ENCODE assay signal across 8 cellular contexts in the genomic region with DNA sequence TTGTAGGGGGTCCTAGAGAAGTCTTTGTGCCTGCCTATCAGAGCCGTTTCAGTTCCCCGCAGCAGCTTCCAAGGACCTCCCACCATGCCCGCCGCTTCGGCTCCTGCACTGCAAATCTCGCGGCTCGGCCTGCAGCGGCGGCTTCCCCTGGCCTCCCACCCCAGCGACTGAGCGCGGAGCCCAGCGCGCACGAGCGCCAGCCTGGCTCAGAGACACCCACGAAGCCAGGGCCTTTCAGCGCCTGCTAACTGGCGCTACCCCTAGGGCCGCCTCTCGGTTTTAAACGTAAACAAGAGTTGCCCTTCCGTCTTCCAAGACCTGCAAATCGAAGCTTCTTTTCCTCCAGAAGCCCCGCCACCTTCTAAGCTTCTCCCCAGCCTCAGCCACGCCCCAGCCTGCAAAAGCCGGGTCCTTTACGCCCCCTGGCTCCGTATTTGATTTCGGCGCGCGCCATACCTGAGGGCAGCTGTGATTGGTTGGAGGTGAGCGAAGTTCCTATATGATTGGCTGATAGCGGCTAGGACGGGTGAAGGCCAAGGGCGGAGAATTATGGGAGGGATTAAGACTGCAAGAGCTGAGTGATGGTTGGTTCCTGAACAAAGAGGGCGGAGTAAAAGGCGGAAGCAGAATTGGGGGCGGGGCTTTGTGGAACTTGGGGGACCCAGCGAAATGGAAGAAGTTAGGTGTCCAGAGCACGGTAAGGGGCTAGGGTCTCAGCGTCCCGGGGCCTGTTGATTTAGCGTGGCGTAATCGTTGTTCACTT. TPM values are rescaled to one million over a fixed set of nuclear protein-coding genes. Genes with fewer than 3 reads are reported as not detected.
DNase-seq lines count a peak whose midpoint lies in the region; ATAC-seq, FAIRE-seq and TF ChIP-seq lines count a peak whose summit lies in the region.

Gene TTF2 (plus strand): TSS at position 649 of the 763 bp plus-strand sequence. CDS start 21 bp downstream, at position 670.

- no peaks in the 10 kb centered on the region for H3K27me3 ChIP-seq in BE2C

- DNase-seq in BE2C (peak; percentile 95), GM19239 (ENCODE audit: insufficient read length, low spot score) (peak; percentile 74), NCI-H510A treated with DMSO at 0.1 percent for 48 hours (lab: John Stamatoyannopoulos, UW) (peak; percentile 99), kidney tubule cell (ENCODE audit: low spot score) (peak; percentile 99)
- peak; percentile 87 for DNase-seq in activated CD4-positive, alpha-beta T cell treated with anti-CD3 and anti-CD28 coated beads for 24 hours (ENCODE audit: low read depth in 2 of 2)
- DNase-seq in stimulated activated CD4-positive, alpha-beta T cell treated with anti-CD3 and anti-CD28 coated beads, Interleukin-1b, Interleukin-23, amount 100 ng/mL, for 24 hours (ENCODE audit: low read depth in 4 of 4, low spot score in 1 of 4) = peak; percentile 73 to 93 (median 88)

- no peaks in the 10 kb centered on the region for H3K4me1 ChIP-seq in BE2C

- no peaks in the 10 kb centered on the region for H3K9me3 ChIP-seq in BE2C

- no peaks in the 10 kb centered on the region for H3K36me3 ChIP-seq in BE2C

- peak; percentile 41 for TF ChIP-seq CTCF in BE2C (IDR thresholded peaks at IDR 0.05; ENCODE audit: low read depth, low read length)

- FAIRE-seq in GM19239 (lab: Jason Lieb, UNC) (peak; percentile 97), colon (lab: Jason Lieb, UNC) (peak; percentile 80)

- H3K4me3 ChIP-seq in BE2C (ENCODE audit: low read depth, low read length) = peak within 1 kb of the TSS; percentile 89

- peak; percentile 92 for ATAC-seq in HG03442 (IDR thresholded peaks at IDR 0.05; ENCODE audit: unreplicated experiment)

RNA-seq across cellular contexts. Expression of gene TTF2, which starts in this region (rescaled TPM):
- polyA plus RNA-seq in BE2C (2012; ENCODE audit: insufficient read depth, insufficient read length, low read depth) = 0.91 TPM

Comparison
In these comparisons a context has a peak if more than half of its experiments do, and no peak if none do; other contexts are left out.
1. Peak in every context shown above with its lines: DNase-seq, ATAC-seq and H3K4me3 ChIP-seq.